8 cellular contexts compared by ENCODE assay signal in genomic region chr2:26245810-26246209, GRCh38. TPM values are rescaled to one million over a fixed set of nuclear protein-coding genes. Genes with fewer than 3 reads are reported as not detected.
A peak's percentile ranks its signal among the peaks of the same experiment; 100 is the strongest.
DNase-seq lines count a peak whose midpoint lies in the region; ATAC-seq and TF ChIP-seq lines count a peak whose summit lies in the region.

No MANE protein-coding gene starts in this region.

- ATAC-seq in GM19035 (IDR thresholded peaks at IDR 0.05; ENCODE audit: unreplicated experiment) (peak; percentile 45), HG03439 (IDR thresholded peaks at IDR 0.05; ENCODE audit: unreplicated experiment) (peak; percentile 38), HG03159 (IDR thresholded peaks at IDR 0.05; ENCODE audit: unreplicated experiment) (no peak), omental fat pad (ENCODE audit: low FRiP score) (no peak)
- ATAC-seq in activated CD8-positive, alpha-beta T cell treated with anti-CD3 and anti-CD28 coated beads, Interleukin-2, amount 10 ng/mL, durations not matched to agents 7 days and 5 days = peak; percentile 16

- POLR2A ChIA-PET in activated CD8-positive, alpha-beta T cell treated with anti-CD3 and anti-CD28 coated beads, Interleukin-2, amount 10 ng/mL, durations not matched to agents 7 days and 5 days (lab: Charles Lee) = interaction anchor here (1.3 to 4.7 kb wide), 3 partner anchors 43 to 100 kb away, joined by 3 to 26 read pairs (median 13); partner anchors contain the start of genes ADGRF3 and SELENOI

- H3K4me3 Mint-ChIP-seq in activated CD8-positive, alpha-beta T cell treated with anti-CD3 and anti-CD28 coated beads, Interleukin-2, amount 10 ng/mL, durations not matched to agents 7 days and 5 days = peak overlapping the region; percentile 99
- H3K4me3 Mint-ChIP-seq in immature natural killer cell = peak overlapping the region; percentile 95 to 100 (median 99)

- H3K4me1 ChIP-seq in suprapubic skin = peaks cover 53% of the 10 kb centered on the region

- WGBS in suprapubic skin = 12% methylated on average over 3 of the region's 3 CpGs

- no peaks in the 10 kb centered on the region for H3K36me3 ChIP-seq in suprapubic skin

- H3K27me3 Mint-ChIP-seq in activated CD8-positive, alpha-beta T cell treated with anti-CD3 and anti-CD28 coated beads, Interleukin-2, amount 10 ng/mL, durations not matched to agents 7 days and 5 days (ENCODE audit: low read depth) = no peaks in the 10 kb centered on the region
- H3K27me3 Mint-ChIP-seq in immature natural killer cell (ENCODE audit: low read depth in 3 of 3) = peaks cover 5 to 14% (median 13%) of the 10 kb centered on the region in 3 donors

- no peaks in the 10 kb centered on the region for H3K9me3 Mint-ChIP-seq in activated CD8-positive, alpha-beta T cell treated with anti-CD3 and anti-CD28 coated beads, Interleukin-2, amount 10 ng/mL, durations not matched to agents 7 days and 5 days (ENCODE audit: insufficient read depth)
- H3K9me3 Mint-ChIP-seq in immature natural killer cell = no peaks in the 10 kb centered on the region

- H3K27ac ChIP-seq in suprapubic skin = peak overlapping the region; percentile 99

- no peaks in the 10 kb centered on the region for H3K27me3 ChIP-seq in suprapubic skin

- H3K27ac Mint-ChIP-seq in activated CD8-positive, alpha-beta T cell treated with anti-CD3 and anti-CD28 coated beads, Interleukin-2, amount 10 ng/mL, durations not matched to agents 7 days and 5 days = peak overlapping the region; percentile 100
- H3K27ac Mint-ChIP-seq in immature natural killer cell = peak overlapping the region; percentile 94 to 100 (median 99)

- peak overlapping the region; percentile 95 for H3K4me3 ChIP-seq in suprapubic skin

- no peak for TF ChIP-seq POLR2A in suprapubic skin (IDR thresholded peaks at IDR 0.05)

- H3K4me1 Mint-ChIP-seq in activated CD8-positive, alpha-beta T cell treated with anti-CD3 and anti-CD28 coated beads, Interleukin-2, amount 10 ng/mL, durations not matched to agents 7 days and 5 days (ENCODE audit: low read depth) = peaks cover 44% of the 10 kb centered on the region
- H3K4me1 Mint-ChIP-seq in immature natural killer cell = peaks cover 50 to 59% of the 10 kb centered on the region in 2 donors

- CTCF ChIA-PET in activated CD8-positive, alpha-beta T cell treated with anti-CD3 and anti-CD28 coated beads, Interleukin-2, amount 10 ng/mL, durations not matched to agents 7 days and 5 days (lab: Charles Lee) = interaction anchor here (0.7 to 5.5 kb wide), 9 partner anchors 9 to 295 kb away, joined by 3 to 32 read pairs (median 4); partner anchors contain the start of genes ADGRF3 and SELENOI

- DNase-seq in CD1c-positive myeloid dendritic cell (ENCODE audit: extremely low spot score) (peak; percentile 64), immature natural killer cell (peak in 2 of 3 donors; percentile 7 to 8), suprapubic skin (ENCODE audit: low spot score in 2 of 2) (no peak), omental fat pad (ENCODE audit: low spot score) (no peak)
- DNase-seq in activated CD8-positive, alpha-beta T cell treated with anti-CD3 and anti-CD28 coated beads, Interleukin-2, amount 10 ng/mL, durations not matched to agents 7 days and 5 days = peak; percentile 42

- no peak for TF ChIP-seq CTCF in suprapubic skin (IDR thresholded peaks at IDR 0.05)
- TF ChIP-seq CTCF in omental fat pad (IDR thresholded peaks at IDR 0.05) = no peak

- H3K9me3 ChIP-seq in suprapubic skin = no peaks in the 10 kb centered on the region

- TF ChIP-seq EP300 in suprapubic skin (IDR thresholded peaks at IDR 0.05) = no peak

- H3K36me3 Mint-ChIP-seq in activated CD8-positive, alpha-beta T cell treated with anti-CD3 and anti-CD28 coated beads, Interleukin-2, amount 10 ng/mL, durations not matched to agents 7 days and 5 days (ENCODE audit: low read depth) = peaks cover 3% of the 10 kb centered on the region
- no peaks in the 10 kb centered on the region for H3K36me3 Mint-ChIP-seq in immature natural killer cell

RNA-seq across cellular contexts. Expression of gene HADHB, which starts 1.1 kb away (rescaled TPM):
- 10 to 100 TPM; 59.1 to 63.5 TPM for total RNA-seq in activated CD8-positive, alpha-beta T cell treated with anti-CD3 and anti-CD28 coated beads, Interleukin-2, amount 10 ng/mL, durations not matched to agents 7 days and 5 days
- polyA plus RNA-seq in immature natural killer cell = 10 to 100 TPM; 72.3 to 96.8 (median 74.9) TPM
- total RNA-seq in suprapubic skin (100 to 1,000 TPM in 3 of 4 donors, 10 to 100 TPM in 1; 94.7 to 223 (median 119) TPM), omental fat pad (100 to 1,000 TPM; 130 to 213 (median 167) TPM)

RNA-seq across cellular contexts. Expression of gene HADHA, which starts 1.4 kb away (rescaled TPM):
- 100 to 1,000 TPM; 119 to 124 TPM for total RNA-seq in activated CD8-positive, alpha-beta T cell treated with anti-CD3 and anti-CD28 coated beads, Interleukin-2, amount 10 ng/mL, durations not matched to agents 7 days and 5 days
- polyA plus RNA-seq in immature natural killer cell = 100 to 1,000 TPM in 2 of 3 donors, 10 to 100 TPM in 1; 94.4 to 132 (median 118) TPM
- total RNA-seq in suprapubic skin (100 to 1,000 TPM; 120 to 145 (median 131) TPM), omental fat pad (100 to 1,000 TPM; 144 to 196 (median 159) TPM)

Comparison
In these comparisons a context has a peak if more than half of its experiments do, and no peak if none do; other contexts are left out.
1. DNase-seq: peak in CD1c-positive myeloid dendritic cell (single experiment), activated CD8-positive, alpha-beta T cell treated with anti-CD3 and anti-CD28 coated beads, Interleukin-2, amount 10 ng/mL, durations not matched to agents 7 days and 5 days (single experiment) and immature natural killer cell (2 of 3); none in suprapubic skin (0 of 2) and omental fat pad (single experiment).
2. ATAC-seq: peak in GM19035 (single experiment), HG03439 (single experiment) and activated CD8-positive, alpha-beta T cell treated with anti-CD3 and anti-CD28 coated beads, Interleukin-2, amount 10 ng/mL, durations not matched to agents 7 days and 5 days (single experiment); none in HG03159 (single experiment) and omental fat pad (single experiment).